ENCODE assay signal across 8 cellular contexts in the genomic region with DNA sequence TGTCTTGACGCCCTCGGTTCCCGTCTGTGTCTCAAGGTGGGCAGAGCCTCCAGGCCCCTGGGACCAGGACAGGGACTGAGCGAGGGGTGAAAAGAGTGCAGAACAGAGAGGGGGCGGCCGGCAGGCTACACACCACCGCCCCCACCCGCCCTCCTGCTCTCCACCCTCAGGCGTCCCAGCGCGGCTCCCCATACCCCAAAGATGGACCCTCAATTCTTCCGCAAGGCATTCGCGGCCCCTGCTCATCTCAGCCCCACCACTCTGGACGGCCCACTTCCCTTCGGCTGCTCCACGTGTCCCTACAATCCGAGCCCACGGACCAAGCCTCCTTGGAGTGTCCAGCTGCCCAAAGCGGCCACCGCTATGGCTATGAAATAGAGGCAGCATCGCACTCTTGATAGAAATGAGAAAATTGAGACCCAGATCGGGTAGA. TPM values are rescaled to one million over a fixed set of nuclear protein-coding genes. Genes with fewer than 3 reads are reported as not detected.
A peak's percentile ranks its signal among the peaks of the same experiment; 100 is the strongest.
DNase-seq lines count a peak whose midpoint lies in the region; ATAC-seq and TF ChIP-seq lines count a peak whose summit lies in the region.

No MANE protein-coding gene starts in this region.

- H3K36me3 ChIP-seq in BE2C: peaks cover 4% of the 10 kb centered on the region

- peaks cover 22% of the 10 kb centered on the region for H3K4me1 ChIP-seq in BE2C

- in situ Hi-C loops in KBM-7 (cut with MboI; ENCODE audit: low pct_unique_long_range_greater_than_20kb, low sequenced_read_pairs): no loop called here

- TF ChIP-seq CTCF in BE2C (IDR thresholded peaks at IDR 0.05; ENCODE audit: low read depth, low read length): no peak
- TF ChIP-seq CTCF in chondrocyte (IDR thresholded peaks at IDR 0.05): no peak

- H3K4me3 Mint-ChIP-seq in IgD-negative memory B cell (peak overlapping the region; percentile 91 to 99 (median 98)), chondrocyte (ENCODE audit: unreplicated experiment) (peak overlapping the region; percentile 88), naive B cell (peak overlapping the region; percentile 92 to 98 (median 97))

- H3K27me3 Mint-ChIP-seq in IgD-negative memory B cell (no peaks in the 10 kb centered on the region), chondrocyte (ENCODE audit: low read depth) (no peaks in the 10 kb centered on the region), naive B cell (no peaks in the 10 kb centered on the region)

- H3K4me3 ChIP-seq in BE2C (ENCODE audit: low read depth, low read length): peak overlapping the region; percentile 83

- H3K27ac Mint-ChIP-seq in IgD-negative memory B cell: peak overlapping the region; percentile 90 to 100 (median 97)
- peak overlapping the region; percentile 87 for H3K27ac Mint-ChIP-seq in chondrocyte (ENCODE audit: unreplicated experiment)
- peak overlapping the region; percentile 19 to 98 (median 82) for H3K27ac Mint-ChIP-seq in naive B cell

- H3K9me3 Mint-ChIP-seq in IgD-negative memory B cell (no peaks in the 10 kb centered on the region), chondrocyte (ENCODE audit: low read depth) (no peaks in the 10 kb centered on the region), naive B cell (no peaks in the 10 kb centered on the region)

- no peaks in the 10 kb centered on the region; the same call in 1 of the 2 replicates for H3K9me3 ChIP-seq in BE2C

- H3K36me3 Mint-ChIP-seq in IgD-negative memory B cell (no peaks in the 10 kb centered on the region), chondrocyte (ENCODE audit: low read depth) (no peaks in the 10 kb centered on the region), naive B cell (no peaks in the 10 kb centered on the region)

- H3K27me3 ChIP-seq in BE2C: no peaks in the 10 kb centered on the region

- ATAC-seq in naive B cell (ENCODE audit: low read depth in 2 of 2): no peak
- ATAC-seq in GM19328 (IDR thresholded peaks at IDR 0.05; ENCODE audit: unreplicated experiment): no peak

- H3K4me1 Mint-ChIP-seq in IgD-negative memory B cell (peaks cover 10 to 16% (median 12%) of the 10 kb centered on the region in 3 donors), chondrocyte (ENCODE audit: low read depth) (peaks cover 43% of the 10 kb centered on the region), naive B cell (peaks cover 33 to 51% (median 47%) of the 10 kb centered on the region in 3 donors)

- DNase-seq in BE2C: no peak
- no peak for DNase-seq in chondrocyte (ENCODE audit: low spot score)
- DNase-seq in naive B cell: no peak
- no peak for DNase-seq in NCI-H226
- DNase-seq in NCI-H2107 (lab: John Stamatoyannopoulos, UW): no peak
- DNase-seq in KBM-7: no peak

RNA-seq across cellular contexts. Expression of a gene that starts 1.8 kb away (rescaled TPM):
- polyA plus RNA-seq in BE2C (2012; ENCODE audit: insufficient read depth, insufficient read length, low read depth): 112 TPM
- polyA plus RNA-seq in IgD-negative memory B cell (1.8 TPM), naive B cell (ENCODE audit: low read depth in 6 of 6) (1 to 10 TPM in 1 of 6 donors, under 1 TPM in 5; 0.43 to 1.4 (median 0.70) TPM)
- total RNA-seq in chondrocyte: 25.0 to 38.9 TPM (median 38.9 TPM) in 3 replicates

RNA-seq across cellular contexts. Expression of a gene that starts 13.3 kb away (rescaled TPM):
- polyA plus RNA-seq in BE2C (2012; ENCODE audit: insufficient read depth, insufficient read length, low read depth): 165 TPM
- 13.7 TPM for polyA plus RNA-seq in IgD-negative memory B cell
- total RNA-seq in chondrocyte: 22.2 to 24.9 TPM (median 24.9 TPM) in 3 replicates
- 10 to 100 TPM in 1 of 6 donors, 1 to 10 TPM in 4, under 1 TPM in 1; 0.96 to 18.1 (median 5.2) TPM for polyA plus RNA-seq in naive B cell (ENCODE audit: low read depth in 6 of 6)

RNA-seq across cellular contexts. Expression of a gene that starts 23.7 kb away (rescaled TPM):
- 324 TPM for polyA plus RNA-seq in BE2C (2012; ENCODE audit: insufficient read depth, insufficient read length, low read depth)
- polyA plus RNA-seq in IgD-negative memory B cell (107 TPM), naive B cell (ENCODE audit: low read depth in 6 of 6) (100 to 1,000 TPM in 1 of 6 donors, 10 to 100 TPM in 5; 59.4 to 113 (median 78.2) TPM)
- 54.6 to 60.2 TPM (median 54.6 TPM) in 3 replicates for total RNA-seq in chondrocyte

RNA-seq across cellular contexts. Expression of a gene that starts 43.6 kb away (rescaled TPM):
- polyA plus RNA-seq in BE2C (2012; ENCODE audit: insufficient read depth, insufficient read length, low read depth): 51.0 TPM
- polyA plus RNA-seq in IgD-negative memory B cell: 7.4 TPM
- 3.2 to 4.3 TPM (median 3.6 TPM) in 3 replicates for total RNA-seq in chondrocyte
- polyA plus RNA-seq in naive B cell (ENCODE audit: low read depth in 6 of 6): 1 to 10 TPM; 1.9 to 6.1 (median 3.6) TPM

RNA-seq across cellular contexts. Expression of a gene that starts 43.6 kb away (rescaled TPM):
- polyA plus RNA-seq in BE2C (2012; ENCODE audit: insufficient read depth, insufficient read length, low read depth): 23.2 TPM
- polyA plus RNA-seq in IgD-negative memory B cell (43.1 TPM), naive B cell (ENCODE audit: low read depth in 6 of 6) (10 to 100 TPM; 18.9 to 35.1 (median 25.6) TPM)
- total RNA-seq in chondrocyte: 51.6 to 57.5 TPM (median 57.4 TPM) in 3 replicates
